In genomic region chr12:11731455-11731854, GRCh38 we compare ENCODE assay signal across 10 cellular contexts.
DNase-seq lines count a peak whose midpoint lies in the region; ATAC-seq and TF ChIP-seq lines count a peak whose summit lies in the region.
"Had no signal": no experiment of that assay in that cellular context is flagged by ENCODE, and none has a peak within 500 bp of the region (broad histone marks: within the 10 kb centered on the region; RNA-seq: fewer than 3 reads in every experiment).

No MANE protein-coding gene starts in this region.

- H3K4me3 ChIP-seq in fibroblast of villous mesenchyme (ENCODE audit: low read depth, low read length) (no peak overlapping the region), upper lobe of left lung (no peak overlapping the region), BE2C (ENCODE audit: low read depth, low read length) (no peak overlapping the region)

- no peak for TF ChIP-seq POLR2A in upper lobe of left lung (IDR thresholded peaks at IDR 0.05)

- peaks cover 87% of the 10 kb centered on the region for H3K4me1 Mint-ChIP-seq in activated T-cell treated with anti-CD3 and anti-CD28 coated beads, Interleukin-2, amount 50 U/mL, for 72 hours (ENCODE audit: low read depth)

- peaks cover 2 to 9% of the 10 kb centered on the region in 2 donors for H3K36me3 Mint-ChIP-seq in activated T-cell treated with anti-CD3 and anti-CD28 coated beads, Interleukin-2, amount 50 U/mL, for 72 hours (ENCODE audit: insufficient read depth in 2 of 2)

- TF ChIP-seq EP300 in upper lobe of left lung (IDR thresholded peaks at IDR 0.05): no peak

- no peaks in the 10 kb centered on the region for H3K9me3 ChIP-seq in upper lobe of left lung
- no peaks in the 10 kb centered on the region for H3K9me3 ChIP-seq in BE2C

- WGBS in upper lobe of left lung, 2 donors: 42 to 44% methylated on average over 3 of the region's 3 CpGs

- H3K27me3 Mint-ChIP-seq in activated T-cell treated with anti-CD3 and anti-CD28 coated beads, Interleukin-2, amount 50 U/mL, for 72 hours (ENCODE audit: low read depth): no peaks in the 10 kb centered on the region

- H3K36me3 ChIP-seq in upper lobe of left lung (no peaks in the 10 kb centered on the region), BE2C (no peaks in the 10 kb centered on the region)

- H3K27ac ChIP-seq in upper lobe of left lung: peak overlapping the region; percentile 59 to 77 (median 65)

- no peaks in the 10 kb centered on the region for H3K27me3 ChIP-seq in upper lobe of left lung
- no peaks in the 10 kb centered on the region for H3K27me3 ChIP-seq in BE2C

- peak; percentile 22 to 34 for ATAC-seq in activated T-cell treated with anti-CD3 and anti-CD28 coated beads, Interleukin-2, amount 50 U/mL, for 72 hours (replicated peaks in 1 of 2)
- peak; percentile 60; the same call in 2 of the 3 replicates for ATAC-seq in SK-N-SH treated with all-trans-retinoic acid at 6 μM for 48 hours
- no peak for ATAC-seq in upper lobe of left lung (ENCODE audit: low FRiP score in 2 of 2)
- no peak for ATAC-seq in HG03457 (IDR thresholded peaks at IDR 0.05; ENCODE audit: unreplicated experiment)

- no peaks in the 10 kb centered on the region for H3K9me3 Mint-ChIP-seq in activated T-cell treated with anti-CD3 and anti-CD28 coated beads, Interleukin-2, amount 50 U/mL, for 72 hours

- peak overlapping the region; percentile 23 for H3K27ac Mint-ChIP-seq in activated T-cell treated with anti-CD3 and anti-CD28 coated beads, Interleukin-2, amount 50 U/mL, for 72 hours

- H3K4me1 ChIP-seq in upper lobe of left lung: peaks cover 18 to 48% (median 37%) of the 10 kb centered on the region in 4 donors
- H3K4me1 ChIP-seq in BE2C: no peaks in the 10 kb centered on the region

- peak overlapping the region; percentile 72 to 76 for H3K4me3 Mint-ChIP-seq in activated T-cell treated with anti-CD3 and anti-CD28 coated beads, Interleukin-2, amount 50 U/mL, for 72 hours

- no peak for DNase-seq in activated T-cell treated with anti-CD3 and anti-CD28 coated beads, Interleukin-2, amount 50 U/mL, for 72 hours
- DNase-seq in activated T-cell treated with anti-CD3 and anti-CD28 coated beads for 4 hours: no peak
- DNase-seq in fibroblast of villous mesenchyme (ENCODE audit: low read depth): peak; percentile 50
- no peak for DNase-seq in upper lobe of left lung
- no peak for DNase-seq in globus pallidus (ENCODE audit: low spot score)
- DNase-seq in BE2C: no peak
- DNase-seq: AML-193, caudate nucleus had no signal

- TF ChIP-seq CTCF in fibroblast of villous mesenchyme (IDR thresholded peaks at IDR 0.05; ENCODE audit: insufficient read depth, low read depth, low read length): no peak
- no peak for TF ChIP-seq CTCF in upper lobe of left lung (IDR thresholded peaks at IDR 0.05)
- TF ChIP-seq CTCF in BE2C (IDR thresholded peaks at IDR 0.05; ENCODE audit: low read depth, low read length): no peak

TF ChIP-seq in SK-N-SH treated with all-trans-retinoic acid at 6 μM for 48 hours, 23 proteins besides CTCF, POLR2A, EP300 and RAD21:
- TF ChIP-seq CREB5 (CRISPR knock-in tag; IDR thresholded peaks at IDR 0.05; ENCODE audit: low read depth): no peak
- TF ChIP-seq ZC3H10 (CRISPR knock-in tag; IDR thresholded peaks at IDR 0.05): no peak

Comparison
In these comparisons a context has a peak if more than half of its experiments do, and no peak if none do; other contexts are left out.
1. ATAC-seq: peak in activated T-cell treated with anti-CD3 and anti-CD28 coated beads, Interleukin-2, amount 50 U/mL, for 72 hours (2 of 2) and SK-N-SH treated with all-trans-retinoic acid at 6 μM for 48 hours (single experiment); none in upper lobe of left lung (0 of 2) and HG03457 (single experiment).